Comparison of ENCODE assay signal across 17 cellular contexts in the genomic region with DNA sequence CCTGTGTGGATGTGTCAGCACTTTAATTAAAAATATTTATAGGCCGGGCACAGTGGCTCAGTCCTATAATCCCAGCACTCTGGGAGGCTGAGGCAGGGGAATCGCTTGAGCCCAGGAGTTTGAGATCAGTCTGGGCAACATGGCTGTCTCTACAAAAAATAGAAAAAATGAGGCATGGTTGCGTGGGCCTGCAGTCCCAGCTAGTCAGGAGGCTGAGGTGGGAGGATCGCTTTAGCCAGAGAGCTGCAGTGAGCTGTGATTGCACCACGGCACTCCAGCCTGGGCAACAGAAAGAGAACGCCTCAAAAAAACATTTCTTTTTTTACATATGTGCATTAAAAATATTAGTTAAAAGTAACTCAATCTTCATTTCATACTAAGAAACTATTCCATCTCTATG.
"Had no signal": no experiment of that assay in that cellular context is flagged by ENCODE, and none has a peak within 500 bp of the region (broad histone marks: within the 10 kb centered on the region; RNA-seq: fewer than 3 reads in every experiment).

No MANE protein-coding gene starts in this region.

- H2AFZ ChIP-seq: parathyroid adenoma had no signal

- H3K4me3 Mint-ChIP-seq: activated CD4-positive, alpha-beta memory T cell treated with anti-CD3 and anti-CD28 coated beads for 36 hours; activated CD4-positive, alpha-beta T cell treated with anti-CD3 and anti-CD28 coated beads, Interleukin-2, amount 10 ng/mL, durations not matched to agents 24 days and 14 days; effector memory CD8-positive, alpha-beta T cell; type B pancreatic cell had no signal

- H3K4me3 ChIP-seq: colonic mucosa, mucosa of descending colon, spleen, vagina had no signal

- DNase-seq: activated CD4-positive, alpha-beta memory T cell treated with anti-CD3 and anti-CD28 coated beads for 36 hours; activated CD4-positive, alpha-beta T cell treated with anti-CD3 and anti-CD28 coated beads, Interleukin-2, amount 10 ng/mL, durations not matched to agents 24 days and 14 days; activated CD8-positive, alpha-beta memory T cell treated with anti-CD3 and anti-CD28 coated beads, Interleukin-2, amount 50 U/mL, for 4 hours; activated gamma-delta T cell; activated naive CD4-positive, alpha-beta T cell treated with anti-CD3 and anti-CD28 coated beads, Interleukin-2, amount 50 U/mL, for 16 hours; activated T-cell treated with anti-CD3 and anti-CD28 coated beads, Interleukin-2, amount 50 U/mL, for 1 hour; colonic mucosa; effector memory CD8-positive, alpha-beta T cell; foreskin melanocyte; left ventricle myocardium superior; right cardiac atrium; spleen; stimulated activated naive CD8-positive, alpha-beta T cell treated with anti-CD3 and anti-CD28 coated beads, Interleukin-15, Interleukin-2, amounts not matched to agents 100 U/mL and 50 U/mL, for 24 hours had no signal

- H3K27me3 ChIP-seq: colonic mucosa, spleen, vagina had no signal

- H3K9me3 ChIP-seq: colonic mucosa, mucosa of descending colon, spleen, vagina had no signal

- H3K27ac Mint-ChIP-seq: activated CD4-positive, alpha-beta memory T cell treated with anti-CD3 and anti-CD28 coated beads for 36 hours; activated CD4-positive, alpha-beta T cell treated with anti-CD3 and anti-CD28 coated beads, Interleukin-2, amount 10 ng/mL, durations not matched to agents 24 days and 14 days; type B pancreatic cell had no signal

- H3K27ac ChIP-seq: colonic mucosa, parathyroid adenoma, vagina had no signal

- H3K27me3 Mint-ChIP-seq: activated CD4-positive, alpha-beta memory T cell treated with anti-CD3 and anti-CD28 coated beads for 36 hours; activated CD4-positive, alpha-beta T cell treated with anti-CD3 and anti-CD28 coated beads, Interleukin-2, amount 10 ng/mL, durations not matched to agents 24 days and 14 days; effector memory CD8-positive, alpha-beta T cell; type B pancreatic cell had no signal

- H3K9me3 Mint-ChIP-seq: activated CD4-positive, alpha-beta memory T cell treated with anti-CD3 and anti-CD28 coated beads for 36 hours; activated CD4-positive, alpha-beta T cell treated with anti-CD3 and anti-CD28 coated beads, Interleukin-2, amount 10 ng/mL, durations not matched to agents 24 days and 14 days; effector memory CD8-positive, alpha-beta T cell; type B pancreatic cell had no signal
